1 cellular context compared by ENCODE assay signal in the genomic region with DNA sequence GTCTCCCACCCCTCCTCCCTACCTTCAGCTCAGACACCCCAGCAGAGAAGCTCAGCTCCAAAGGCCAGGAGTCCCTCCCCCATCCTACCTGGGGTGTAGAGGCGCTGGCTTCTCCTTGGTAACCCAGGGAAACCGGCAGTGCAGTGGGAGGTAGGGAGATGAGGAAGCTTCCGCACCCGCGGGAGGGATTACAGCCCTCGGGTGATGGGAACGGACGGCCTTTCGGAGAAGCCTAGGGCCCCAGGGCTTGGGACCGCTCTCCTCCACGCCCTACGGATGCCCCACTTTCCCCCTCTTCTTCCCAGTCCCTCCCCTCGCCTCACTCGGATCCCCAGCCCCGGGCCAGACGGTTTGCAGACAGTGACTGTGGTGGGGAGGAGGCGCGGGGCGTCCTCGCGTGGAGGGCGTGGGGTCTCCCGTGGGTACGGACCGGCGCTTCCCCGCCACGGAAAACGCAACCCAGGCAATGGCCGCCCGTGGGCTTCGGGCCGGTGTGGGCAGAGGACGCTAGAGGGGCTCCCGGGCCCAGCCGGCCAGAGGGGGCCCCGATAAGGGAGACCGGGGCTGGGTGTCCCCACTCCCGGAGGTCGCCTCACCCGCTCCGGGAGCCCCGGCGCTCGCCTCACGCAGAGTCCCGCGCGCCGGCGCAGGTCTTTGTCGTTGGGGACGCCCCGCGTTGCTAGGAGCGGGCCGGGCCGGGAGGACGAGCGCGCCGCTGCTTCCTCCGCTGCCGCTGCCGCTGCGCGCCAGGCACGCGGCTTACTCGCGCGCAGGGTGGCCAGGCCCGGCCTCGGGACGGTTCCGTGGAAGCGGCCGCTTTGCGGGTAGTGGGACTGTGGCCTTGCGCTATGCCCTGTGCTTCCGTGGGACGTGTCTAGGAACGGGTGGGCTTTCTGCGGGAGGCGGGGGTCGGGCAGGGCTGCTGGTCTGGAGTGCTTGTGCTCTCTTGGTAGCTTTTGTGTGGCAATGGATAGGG.
A peak's percentile ranks its signal among the peaks of the same experiment; 100 is the strongest.
TF ChIP-seq lines count a peak whose summit lies in the region.

No MANE protein-coding gene starts in this region.

TF ChIP-seq in WTC11, 78 proteins besides CTCF, POLR2A, EP300 and RAD21 (continued from another document and continues in another):
- TF ChIP-seq, protein P1, sequence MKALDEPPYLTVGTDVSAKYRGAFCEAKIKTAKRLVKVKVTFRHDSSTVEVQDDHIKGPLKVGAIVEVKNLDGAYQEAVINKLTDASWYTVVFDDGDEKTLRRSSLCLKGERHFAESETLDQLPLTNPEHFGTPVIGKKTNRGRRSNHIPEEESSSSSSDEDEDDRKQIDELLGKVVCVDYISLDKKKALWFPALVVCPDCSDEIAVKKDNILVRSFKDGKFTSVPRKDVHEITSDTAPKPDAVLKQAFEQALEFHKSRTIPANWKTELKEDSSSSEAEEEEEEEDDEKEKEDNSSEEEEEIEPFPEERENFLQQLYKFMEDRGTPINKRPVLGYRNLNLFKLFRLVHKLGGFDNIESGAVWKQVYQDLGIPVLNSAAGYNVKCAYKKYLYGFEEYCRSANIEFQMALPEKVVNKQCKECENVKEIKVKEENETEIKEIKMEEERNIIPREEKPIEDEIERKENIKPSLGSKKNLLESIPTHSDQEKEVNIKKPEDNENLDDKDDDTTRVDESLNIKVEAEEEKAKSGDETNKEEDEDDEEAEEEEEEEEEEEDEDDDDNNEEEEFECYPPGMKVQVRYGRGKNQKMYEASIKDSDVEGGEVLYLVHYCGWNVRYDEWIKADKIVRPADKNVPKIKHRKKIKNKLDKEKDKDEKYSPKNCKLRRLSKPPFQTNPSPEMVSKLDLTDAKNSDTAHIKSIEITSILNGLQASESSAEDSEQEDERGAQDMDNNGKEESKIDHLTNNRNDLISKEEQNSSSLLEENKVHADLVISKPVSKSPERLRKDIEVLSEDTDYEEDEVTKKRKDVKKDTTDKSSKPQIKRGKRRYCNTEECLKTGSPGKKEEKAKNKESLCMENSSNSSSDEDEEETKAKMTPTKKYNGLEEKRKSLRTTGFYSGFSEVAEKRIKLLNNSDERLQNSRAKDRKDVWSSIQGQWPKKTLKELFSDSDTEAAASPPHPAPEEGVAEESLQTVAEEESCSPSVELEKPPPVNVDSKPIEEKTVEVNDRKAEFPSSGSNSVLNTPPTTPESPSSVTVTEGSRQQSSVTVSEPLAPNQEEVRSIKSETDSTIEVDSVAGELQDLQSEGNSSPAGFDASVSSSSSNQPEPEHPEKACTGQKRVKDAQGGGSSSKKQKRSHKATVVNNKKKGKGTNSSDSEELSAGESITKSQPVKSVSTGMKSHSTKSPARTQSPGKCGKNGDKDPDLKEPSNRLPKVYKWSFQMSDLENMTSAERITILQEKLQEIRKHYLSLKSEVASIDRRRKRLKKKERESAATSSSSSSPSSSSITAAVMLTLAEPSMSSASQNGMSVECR (CRISPR knock-in tag; IDR thresholded peaks at IDR 0.05; ENCODE audit: borderline replicate concordance) = peak; percentile 72
- TF ChIP-seq, protein P2, sequence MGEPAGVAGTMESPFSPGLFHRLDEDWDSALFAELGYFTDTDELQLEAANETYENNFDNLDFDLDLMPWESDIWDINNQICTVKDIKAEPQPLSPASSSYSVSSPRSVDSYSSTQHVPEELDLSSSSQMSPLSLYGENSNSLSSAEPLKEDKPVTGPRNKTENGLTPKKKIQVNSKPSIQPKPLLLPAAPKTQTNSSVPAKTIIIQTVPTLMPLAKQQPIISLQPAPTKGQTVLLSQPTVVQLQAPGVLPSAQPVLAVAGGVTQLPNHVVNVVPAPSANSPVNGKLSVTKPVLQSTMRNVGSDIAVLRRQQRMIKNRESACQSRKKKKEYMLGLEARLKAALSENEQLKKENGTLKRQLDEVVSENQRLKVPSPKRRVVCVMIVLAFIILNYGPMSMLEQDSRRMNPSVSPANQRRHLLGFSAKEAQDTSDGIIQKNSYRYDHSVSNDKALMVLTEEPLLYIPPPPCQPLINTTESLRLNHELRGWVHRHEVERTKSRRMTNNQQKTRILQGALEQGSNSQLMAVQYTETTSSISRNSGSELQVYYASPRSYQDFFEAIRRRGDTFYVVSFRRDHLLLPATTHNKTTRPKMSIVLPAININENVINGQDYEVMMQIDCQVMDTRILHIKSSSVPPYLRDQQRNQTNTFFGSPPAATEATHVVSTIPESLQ (CRISPR knock-in tag; IDR thresholded peaks at IDR 0.05) = no peak
- TF ChIP-seq ELF4 (CRISPR knock-in tag; IDR thresholded peaks at IDR 0.05; ENCODE audit: low read depth) (no peak), ZNF423 (CRISPR knock-in tag; IDR thresholded peaks at IDR 0.05) (peak; percentile 25; the same call in 1 of the 2 replicates), PRRX2 (CRISPR knock-in tag; IDR thresholded peaks at IDR 0.05) (no peak), RORB (CRISPR knock-in tag; IDR thresholded peaks at IDR 0.05) (no peak), FOXK1 (CRISPR knock-in tag; IDR thresholded peaks at IDR 0.05) (no peak), TP53 (CRISPR knock-in tag; IDR thresholded peaks at IDR 0.05) (peak; percentile 89), GTF2I (CRISPR knock-in tag; conservative IDR thresholded peaks at IDR 0.05) (no peak), ZBTB21 (CRISPR knock-in tag; IDR thresholded peaks at IDR 0.05; ENCODE audit: borderline replicate concordance) (peak; percentile 67; the same call in 1 of the 2 replicates), HMGA2 (CRISPR knock-in tag; IDR thresholded peaks at IDR 0.05) (no peak), CREB1 (CRISPR knock-in tag; IDR thresholded peaks at IDR 0.05) (0 out of 2 replicates have a peak, but pooled peaks have one; percentile 41), SMAD3 (CRISPR knock-in tag; IDR thresholded peaks at IDR 0.05; ENCODE audit: borderline replicate concordance) (no peak), TEAD1 (CRISPR knock-in tag; IDR thresholded peaks at IDR 0.05) (no peak), FOXJ3 (CRISPR knock-in tag; IDR thresholded peaks at IDR 0.05; ENCODE audit: borderline replicate concordance) (no peak), NFE2L1 (CRISPR knock-in tag; IDR thresholded peaks at IDR 0.05) (no peak), RELA (CRISPR knock-in tag; IDR thresholded peaks at IDR 0.05; ENCODE audit: borderline replicate concordance) (peak; percentile 73; the same call in 1 of the 2 replicates), NR1H2 (CRISPR knock-in tag; IDR thresholded peaks at IDR 0.05) (no peak; the same call in none of the 2 replicates), ZNF317 (CRISPR knock-in tag; IDR thresholded peaks at IDR 0.05; ENCODE audit: borderline replicate concordance, low read depth) (no peak), FOXP1 (CRISPR knock-in tag; IDR thresholded peaks at IDR 0.05; ENCODE audit: borderline replicate concordance) (peak; percentile 88), MYBL2 (CRISPR knock-in tag; IDR thresholded peaks at IDR 0.05) (no peak), JUN (CRISPR knock-in tag; IDR thresholded peaks at IDR 0.05) (no peak), SP1 (CRISPR knock-in tag; conservative IDR thresholded peaks at IDR 0.05) (peak; percentile 48; the same call in 1 of the 2 replicates), EMX1 (CRISPR knock-in tag; IDR thresholded peaks at IDR 0.05) (no peak), GRHL2 (CRISPR knock-in tag; IDR thresholded peaks at IDR 0.05; ENCODE audit: insufficient replicate concordance, severe bottlenecking) (no peak)
- TF ChIP-seq, protein P3, sequence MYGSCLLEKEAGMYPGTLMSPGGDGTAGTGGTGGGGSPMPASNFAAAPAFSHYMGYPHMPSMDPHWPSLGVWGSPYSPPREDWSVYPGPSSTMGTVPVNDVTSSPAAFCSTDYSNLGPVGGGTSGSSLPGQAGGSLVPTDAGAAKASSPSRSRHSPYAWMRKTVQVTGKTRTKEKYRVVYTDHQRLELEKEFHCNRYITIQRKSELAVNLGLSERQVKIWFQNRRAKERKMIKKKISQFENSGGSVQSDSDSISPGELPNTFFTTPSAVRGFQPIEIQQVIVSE (CRISPR knock-in tag; IDR thresholded peaks at IDR 0.05; ENCODE audit: borderline replicate concordance) = no peak
- TF ChIP-seq, protein P4, sequence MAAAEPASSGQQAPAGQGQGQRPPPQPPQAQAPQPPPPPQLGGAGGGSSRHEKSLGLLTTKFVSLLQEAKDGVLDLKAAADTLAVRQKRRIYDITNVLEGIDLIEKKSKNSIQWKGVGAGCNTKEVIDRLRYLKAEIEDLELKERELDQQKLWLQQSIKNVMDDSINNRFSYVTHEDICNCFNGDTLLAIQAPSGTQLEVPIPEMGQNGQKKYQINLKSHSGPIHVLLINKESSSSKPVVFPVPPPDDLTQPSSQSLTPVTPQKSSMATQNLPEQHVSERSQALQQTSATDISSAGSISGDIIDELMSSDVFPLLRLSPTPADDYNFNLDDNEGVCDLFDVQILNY (CRISPR knock-in tag; IDR thresholded peaks at IDR 0.05) = no peak
- TF ChIP-seq, protein P5, sequence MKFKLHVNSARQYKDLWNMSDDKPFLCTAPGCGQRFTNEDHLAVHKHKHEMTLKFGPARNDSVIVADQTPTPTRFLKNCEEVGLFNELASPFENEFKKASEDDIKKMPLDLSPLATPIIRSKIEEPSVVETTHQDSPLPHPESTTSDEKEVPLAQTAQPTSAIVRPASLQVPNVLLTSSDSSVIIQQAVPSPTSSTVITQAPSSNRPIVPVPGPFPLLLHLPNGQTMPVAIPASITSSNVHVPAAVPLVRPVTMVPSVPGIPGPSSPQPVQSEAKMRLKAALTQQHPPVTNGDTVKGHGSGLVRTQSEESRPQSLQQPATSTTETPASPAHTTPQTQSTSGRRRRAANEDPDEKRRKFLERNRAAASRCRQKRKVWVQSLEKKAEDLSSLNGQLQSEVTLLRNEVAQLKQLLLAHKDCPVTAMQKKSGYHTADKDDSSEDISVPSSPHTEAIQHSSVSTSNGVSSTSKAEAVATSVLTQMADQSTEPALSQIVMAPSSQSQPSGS (CRISPR knock-in tag; IDR thresholded peaks at IDR 0.05; ENCODE audit: borderline replicate concordance, low read depth) = no peak
- TF ChIP-seq, protein P6, sequence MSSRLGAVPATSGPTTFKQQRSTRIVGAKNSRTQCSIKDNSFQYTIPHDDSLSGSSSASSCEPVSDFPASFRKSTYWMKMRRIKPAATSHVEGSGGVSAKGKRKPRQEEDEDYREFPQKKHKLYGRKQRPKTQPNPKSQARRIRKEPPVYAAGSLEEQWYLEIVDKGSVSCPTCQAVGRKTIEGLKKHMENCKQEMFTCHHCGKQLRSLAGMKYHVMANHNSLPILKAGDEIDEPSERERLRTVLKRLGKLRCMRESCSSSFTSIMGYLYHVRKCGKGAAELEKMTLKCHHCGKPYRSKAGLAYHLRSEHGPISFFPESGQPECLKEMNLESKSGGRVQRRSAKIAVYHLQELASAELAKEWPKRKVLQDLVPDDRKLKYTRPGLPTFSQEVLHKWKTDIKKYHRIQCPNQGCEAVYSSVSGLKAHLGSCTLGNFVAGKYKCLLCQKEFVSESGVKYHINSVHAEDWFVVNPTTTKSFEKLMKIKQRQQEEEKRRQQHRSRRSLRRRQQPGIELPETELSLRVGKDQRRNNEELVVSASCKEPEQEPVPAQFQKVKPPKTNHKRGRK (CRISPR knock-in tag; IDR thresholded peaks at IDR 0.05; ENCODE audit: borderline replicate concordance) = no peak
- TF ChIP-seq, protein P7, sequence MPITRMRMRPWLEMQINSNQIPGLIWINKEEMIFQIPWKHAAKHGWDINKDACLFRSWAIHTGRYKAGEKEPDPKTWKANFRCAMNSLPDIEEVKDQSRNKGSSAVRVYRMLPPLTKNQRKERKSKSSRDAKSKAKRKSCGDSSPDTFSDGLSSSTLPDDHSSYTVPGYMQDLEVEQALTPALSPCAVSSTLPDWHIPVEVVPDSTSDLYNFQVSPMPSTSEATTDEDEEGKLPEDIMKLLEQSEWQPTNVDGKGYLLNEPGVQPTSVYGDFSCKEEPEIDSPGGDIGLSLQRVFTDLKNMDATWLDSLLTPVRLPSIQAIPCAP (CRISPR knock-in tag; IDR thresholded peaks at IDR 0.05) = no peak
- TF ChIP-seq, protein P8, sequence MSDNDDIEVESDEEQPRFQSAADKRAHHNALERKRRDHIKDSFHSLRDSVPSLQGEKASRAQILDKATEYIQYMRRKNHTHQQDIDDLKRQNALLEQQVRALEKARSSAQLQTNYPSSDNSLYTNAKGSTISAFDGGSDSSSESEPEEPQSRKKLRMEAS (CRISPR knock-in tag; IDR thresholded peaks at IDR 0.05) = peak; percentile 67
- TF ChIP-seq, protein P9, sequence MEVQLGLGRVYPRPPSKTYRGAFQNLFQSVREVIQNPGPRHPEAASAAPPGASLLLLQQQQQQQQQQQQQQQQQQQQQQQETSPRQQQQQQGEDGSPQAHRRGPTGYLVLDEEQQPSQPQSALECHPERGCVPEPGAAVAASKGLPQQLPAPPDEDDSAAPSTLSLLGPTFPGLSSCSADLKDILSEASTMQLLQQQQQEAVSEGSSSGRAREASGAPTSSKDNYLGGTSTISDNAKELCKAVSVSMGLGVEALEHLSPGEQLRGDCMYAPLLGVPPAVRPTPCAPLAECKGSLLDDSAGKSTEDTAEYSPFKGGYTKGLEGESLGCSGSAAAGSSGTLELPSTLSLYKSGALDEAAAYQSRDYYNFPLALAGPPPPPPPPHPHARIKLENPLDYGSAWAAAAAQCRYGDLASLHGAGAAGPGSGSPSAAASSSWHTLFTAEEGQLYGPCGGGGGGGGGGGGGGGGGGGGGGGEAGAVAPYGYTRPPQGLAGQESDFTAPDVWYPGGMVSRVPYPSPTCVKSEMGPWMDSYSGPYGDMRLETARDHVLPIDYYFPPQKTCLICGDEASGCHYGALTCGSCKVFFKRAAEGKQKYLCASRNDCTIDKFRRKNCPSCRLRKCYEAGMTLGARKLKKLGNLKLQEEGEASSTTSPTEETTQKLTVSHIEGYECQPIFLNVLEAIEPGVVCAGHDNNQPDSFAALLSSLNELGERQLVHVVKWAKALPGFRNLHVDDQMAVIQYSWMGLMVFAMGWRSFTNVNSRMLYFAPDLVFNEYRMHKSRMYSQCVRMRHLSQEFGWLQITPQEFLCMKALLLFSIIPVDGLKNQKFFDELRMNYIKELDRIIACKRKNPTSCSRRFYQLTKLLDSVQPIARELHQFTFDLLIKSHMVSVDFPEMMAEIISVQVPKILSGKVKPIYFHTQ (CRISPR knock-in tag; IDR thresholded peaks at IDR 0.05) = no peak
- TF ChIP-seq, protein P10, sequence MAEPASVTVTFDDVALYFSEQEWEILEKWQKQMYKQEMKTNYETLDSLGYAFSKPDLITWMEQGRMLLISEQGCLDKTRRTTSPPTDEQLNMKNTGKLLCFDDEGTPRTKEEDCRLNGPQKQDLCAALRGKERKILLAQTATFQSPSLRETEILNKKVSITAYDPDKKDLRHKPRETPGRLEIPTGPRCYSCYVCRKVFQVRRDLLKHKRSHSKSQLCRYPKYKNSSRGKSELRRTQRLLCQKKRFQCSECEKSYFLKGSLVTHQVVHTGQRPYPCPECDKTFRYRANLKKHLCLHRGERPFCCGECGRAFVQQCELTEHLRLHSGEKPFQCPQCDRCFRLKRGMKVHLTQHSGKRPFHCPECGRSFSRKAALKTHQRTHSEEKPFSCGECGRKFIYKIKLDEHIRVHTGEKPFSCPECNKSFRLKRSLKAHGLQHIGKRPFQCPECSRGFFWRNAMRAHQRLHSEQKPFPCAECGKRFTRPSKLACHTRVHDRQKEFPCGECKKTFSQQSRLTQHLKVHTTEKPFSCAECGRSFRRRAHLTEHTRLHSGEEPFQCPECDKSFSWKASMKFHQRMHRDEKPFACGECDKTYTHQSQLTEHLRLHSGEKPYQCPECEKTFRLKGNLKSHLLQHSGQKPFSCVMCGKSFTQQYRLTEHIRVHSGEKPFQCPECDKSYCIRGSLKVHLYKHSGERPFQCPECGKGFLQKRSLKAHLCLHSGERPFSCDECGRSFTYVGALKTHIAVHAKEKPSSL (CRISPR knock-in tag; conservative IDR thresholded peaks at IDR 0.05) = no peak
